ENCODE assay signal across 8 cellular contexts in genomic region chr6:106509420-106510089, GRCh38.
DNase-seq lines count a peak whose midpoint lies in the region; ATAC-seq lines count a peak whose summit lies in the region.

No MANE protein-coding gene starts in this region.

- no peaks in the 10 kb centered on the region for H3K9me3 ChIP-seq in thymus (ENCODE audit: control insufficient read depth)

- H3K27ac ChIP-seq in thymus (ENCODE audit: low read depth), result no peak overlapping the region

- ATAC-seq in activated naive CD4-positive, alpha-beta T cell treated with anti-CD3 and anti-CD28 coated beads, Interleukin-2, amount 50 U/mL, for 72 hours, result no peak

- CTCF ChIA-PET in activated naive CD4-positive, alpha-beta T cell treated with anti-CD3 and anti-CD28 coated beads for 36 hours (lab: Charles Lee), result interaction anchor here (1.0 to 5.4 kb wide), 13 partner anchors 8 to 65 kb away, joined by 3 to 53 read pairs (median 5); no protein-coding TSS in a partner anchor

- intact Hi-C loops in activated naive CD4-positive, alpha-beta T cell treated with anti-CD3 and anti-CD28 coated beads for 36 hours (cut with micrococcal nuclease), result loop anchor here (1.0 to 10.0 kb wide), 5 partner anchors 15 to 1445 kb away; partner anchors contain the start of genes ATG5 and SEC63

- H3K36me3 Mint-ChIP-seq in activated naive CD4-positive, alpha-beta T cell treated with anti-CD3 and anti-CD28 coated beads for 36 hours (ENCODE audit: low read depth), result peaks cover 2% of the 10 kb centered on the region
- H3K36me3 Mint-ChIP-seq in activated naive CD4-positive, alpha-beta T cell treated with anti-CD3 and anti-CD28 coated beads, Interleukin-2, amount 50 U/mL, for 72 hours, result peaks cover 5 to 13% of the 10 kb centered on the region in 2 donors
- peaks cover 12% of the 10 kb centered on the region for H3K36me3 Mint-ChIP-seq in activated T-cell treated with anti-CD3 and anti-CD28 coated beads, Interleukin-2, amount 50 U/mL, for 24 hours (ENCODE audit: low read depth)

- peaks cover 30% of the 10 kb centered on the region for H3K4me1 Mint-ChIP-seq in activated naive CD4-positive, alpha-beta T cell treated with anti-CD3 and anti-CD28 coated beads for 36 hours (ENCODE audit: low read depth)
- peaks cover 50% of the 10 kb centered on the region for H3K4me1 Mint-ChIP-seq in activated T-cell treated with anti-CD3 and anti-CD28 coated beads, Interleukin-2, amount 50 U/mL, for 24 hours (ENCODE audit: low read depth)

- H3K27me3 Mint-ChIP-seq in activated naive CD4-positive, alpha-beta T cell treated with anti-CD3 and anti-CD28 coated beads for 36 hours (ENCODE audit: low read depth), result peaks cover 4% of the 10 kb centered on the region
- peaks cover 6% of the 10 kb centered on the region for H3K27me3 Mint-ChIP-seq in activated T-cell treated with anti-CD3 and anti-CD28 coated beads, Interleukin-2, amount 50 U/mL, for 24 hours

- H3K27ac Mint-ChIP-seq in activated naive CD4-positive, alpha-beta T cell treated with anti-CD3 and anti-CD28 coated beads for 36 hours, result peak overlapping the region; percentile 8
- H3K27ac Mint-ChIP-seq in activated naive CD4-positive, alpha-beta T cell treated with anti-CD3 and anti-CD28 coated beads, Interleukin-2, amount 50 U/mL, for 72 hours, result peak overlapping the region in 1 of 2 donors; percentile 76
- peak overlapping the region; percentile 81 for H3K27ac Mint-ChIP-seq in activated T-cell treated with anti-CD3 and anti-CD28 coated beads, Interleukin-2, amount 50 U/mL, for 24 hours

- H3K4me3 Mint-ChIP-seq in activated naive CD4-positive, alpha-beta T cell treated with anti-CD3 and anti-CD28 coated beads for 36 hours, result peak overlapping the region; percentile 89
- H3K4me3 Mint-ChIP-seq in activated T-cell treated with anti-CD3 and anti-CD28 coated beads, Interleukin-2, amount 50 U/mL, for 24 hours, result peak overlapping the region; percentile 84

- peaks cover 17% of the 10 kb centered on the region for H3K4me1 ChIP-seq in thymus (ENCODE audit: control insufficient read depth, insufficient read depth, low read length)

- no peaks in the 10 kb centered on the region for H3K9me3 Mint-ChIP-seq in activated naive CD4-positive, alpha-beta T cell treated with anti-CD3 and anti-CD28 coated beads for 36 hours
- H3K9me3 Mint-ChIP-seq in activated naive CD4-positive, alpha-beta T cell treated with anti-CD3 and anti-CD28 coated beads, Interleukin-2, amount 50 U/mL, for 72 hours, result no peaks in the 10 kb centered on the region
- H3K9me3 Mint-ChIP-seq in activated T-cell treated with anti-CD3 and anti-CD28 coated beads, Interleukin-2, amount 50 U/mL, for 24 hours, result no peaks in the 10 kb centered on the region

- DNase-seq in activated naive CD4-positive, alpha-beta T cell treated with anti-CD3 and anti-CD28 coated beads for 36 hours, result peak; percentile 34
- DNase-seq in activated naive CD4-positive, alpha-beta T cell treated with anti-CD3 and anti-CD28 coated beads, Interleukin-2, amount 50 U/mL, for 72 hours (ENCODE audit: low spot score in 2 of 2), result no peak
- DNase-seq in activated T-cell treated with anti-CD3 and anti-CD28 coated beads, Interleukin-2, amount 50 U/mL, for 24 hours, result peak; percentile 43
- peak; percentile 55 for DNase-seq in iPS-NIHi7 (ENCODE audit: extremely low spot score)
- DNase-seq in amniotic stem cell (lab: John Stamatoyannopoulos, UW), result no peak
- no peak for DNase-seq in GM19240 (ENCODE audit: insufficient read length, low spot score)
- no peak for DNase-seq in NCI-H2171 treated with DMSO at 0.1 percent for 48 hours (lab: John Stamatoyannopoulos, UW)

- peaks cover 2% of the 10 kb centered on the region for H3K36me3 ChIP-seq in thymus (ENCODE audit: control insufficient read depth, insufficient read depth)

- H3K27me3 ChIP-seq in thymus (ENCODE audit: control insufficient read depth, insufficient read depth), result no peaks in the 10 kb centered on the region

- WGBS in thymus, result 9% methylated on average over 25 of the region's 25 CpGs

- peak overlapping the region; percentile 56 for H3K4me3 ChIP-seq in thymus (ENCODE audit: low read length)

Comparison
In these comparisons a context has a peak if more than half of its experiments do, and no peak if none do; other contexts are left out.
1. DNase-seq: peak in activated naive CD4-positive, alpha-beta T cell treated with anti-CD3 and anti-CD28 coated beads for 36 hours (single experiment), activated T-cell treated with anti-CD3 and anti-CD28 coated beads, Interleukin-2, amount 50 U/mL, for 24 hours (single experiment) and iPS-NIHi7 (single experiment); none in activated naive CD4-positive, alpha-beta T cell treated with anti-CD3 and anti-CD28 coated beads, Interleukin-2, amount 50 U/mL, for 72 hours (0 of 2), amniotic stem cell (single experiment), GM19240 (single experiment) and NCI-H2171 treated with DMSO at 0.1 percent for 48 hours (single experiment).